Comparison of ENCODE assay signal across 12 cellular contexts in genomic region chr3:14423197-14423743, GRCh38. TPM values are rescaled to one million over a fixed set of nuclear protein-coding genes. Genes with fewer than 3 reads are reported as not detected.
DNase-seq lines count a peak whose midpoint lies in the region; ATAC-seq, FAIRE-seq and TF ChIP-seq lines count a peak whose summit lies in the region.
"Had no signal": no experiment of that assay in that cellular context is flagged by ENCODE, and none has a peak within 500 bp of the region (broad histone marks: within the 10 kb centered on the region; RNA-seq: fewer than 3 reads in every experiment).

No MANE protein-coding gene starts in this region.

- no peaks in the 10 kb centered on the region for H3K27me3 Mint-ChIP-seq in CD4-positive, CD25-positive, alpha-beta regulatory T cell

- H3K27me3 ChIP-seq in CD4-positive, CD25-positive, alpha-beta regulatory T cell (ENCODE audit: control insufficient read depth, insufficient read depth, low read length), result no peaks in the 10 kb centered on the region
- H3K27me3 ChIP-seq in K562 (ENCODE audit: control insufficient read depth in 2 of 2, insufficient read depth in 2 of 2, low read length in 2 of 2) (no peaks in the 10 kb centered on the region), mesendoderm (ENCODE audit: insufficient read depth, low read length, poor library complexity) (no peaks in the 10 kb centered on the region)
- H3K27me3 ChIP-seq: Peyer's patch had no signal

- no peak for FAIRE-seq in K562 (lab: Jason Lieb, UNC)

- H2AK5ac ChIP-seq in mesendoderm (ENCODE audit: low read length), result no peak overlapping the region

- H3K9me3 ChIP-seq in CD4-positive, CD25-positive, alpha-beta regulatory T cell (ENCODE audit: control insufficient read depth in 2 of 2, low read length in 2 of 2), result no peaks in the 10 kb centered on the region
- H3K9me3 ChIP-seq in K562 (replicated peaks; ENCODE audit: control insufficient read depth, insufficient read depth, low read depth, low read length), result no peaks in the 10 kb centered on the region
- H3K9me3 ChIP-seq: Peyer's patch had no signal

- intact Hi-C loops in K562 (cut with micrococcal nuclease), result no loop called here

- H4K5ac ChIP-seq in mesendoderm (ENCODE audit: low read length), result no peak overlapping the region

- H3K18ac ChIP-seq in mesendoderm (ENCODE audit: low read length), result no peak overlapping the region

- TF ChIP-seq POLR2A in K562 (conservative IDR thresholded peaks at IDR 0.05), result no peak

- H3K36me3 Mint-ChIP-seq in CD4-positive, CD25-positive, alpha-beta regulatory T cell, result peaks cover 12% of the 10 kb centered on the region

- no peak overlapping the region for H3K23ac ChIP-seq in mesendoderm (ENCODE audit: low read length)

- peaks cover 61% of the 10 kb centered on the region for H3K4me1 ChIP-seq in CD4-positive, CD25-positive, alpha-beta regulatory T cell (ENCODE audit: control insufficient read depth, insufficient read depth, low read length, poor library complexity, severe bottlenecking)
- H3K4me1 ChIP-seq in K562 (replicated peaks in 1 of 2; ENCODE audit: control insufficient read depth in 2 of 2, insufficient read depth in 2 of 2, low read length in 2 of 2) (peaks cover 15 to 26% of the 10 kb centered on the region in 2 experiments; a peak in 4 of 5 replicates), mesendoderm (ENCODE audit: control insufficient read depth, low read depth, low read length) (peaks cover 22% of the 10 kb centered on the region)

- no peak overlapping the region for H2BK5ac ChIP-seq in mesendoderm (ENCODE audit: low read length)

- no peak overlapping the region for H2BK15ac ChIP-seq in mesendoderm (replicated peaks; ENCODE audit: low read depth)

- no peak overlapping the region for H3K4me3 ChIP-seq in CD4-positive, CD25-positive, alpha-beta regulatory T cell (ENCODE audit: low read depth, low read length)
- no peak overlapping the region for H3K4me3 ChIP-seq in K562
- H3K4me3 ChIP-seq in mesendoderm (ENCODE audit: low read length), result no peak overlapping the region
- H3K4me3 ChIP-seq: Peyer's patch had no signal

- no peak overlapping the region for H3K56ac ChIP-seq in mesendoderm (ENCODE audit: low read length)

- 65% methylated on average over 2 of the region's 2 CpGs for WGBS in K562 (ENCODE audit: insufficient coverage, low coverage, missing lambda C conversion rate)
- WGBS in mesendoderm (ENCODE audit: extremely low coverage, insufficient coverage, low lambda C conversion rate), result no CpG with 5 or more reads among the region's 2 CpGs

- H2BK120ac ChIP-seq in mesendoderm (ENCODE audit: low read depth, low read length), result no peak overlapping the region

- no peak for TF ChIP-seq EP300 in K562 (IDR thresholded peaks at IDR 0.05; ENCODE audit: low read length)

- CTCF ChIA-PET in K562 (lab: Yijun Ruan, JAX; ENCODE audit: low intra/inter-chr PET ratio), result no interaction called here

- H3K4ac ChIP-seq in mesendoderm (ENCODE audit: low read depth, low read length), result no peak overlapping the region

- POLR2A ChIA-PET in K562 (lab: Yijun Ruan, JAX), result interaction anchor here (0.9 to 5.9 kb wide), 2 partner anchors 8 to 19 kb away, joined by 3 to 34 read pairs; no protein-coding TSS in a partner anchor

- H3K27ac Mint-ChIP-seq in CD4-positive, CD25-positive, alpha-beta regulatory T cell, result peak overlapping the region; percentile 89 to 99 (median 98)

- peak overlapping the region; percentile 8 to 84 (median 36) for H3K4me3 Mint-ChIP-seq in CD4-positive, CD25-positive, alpha-beta regulatory T cell

- H3K9me3 Mint-ChIP-seq in CD4-positive, CD25-positive, alpha-beta regulatory T cell, result no peaks in the 10 kb centered on the region

- peak overlapping the region; percentile 98 for H3K27ac ChIP-seq in CD4-positive, CD25-positive, alpha-beta regulatory T cell (ENCODE audit: insufficient read depth, low read length, poor library complexity, severe bottlenecking)
- H3K27ac ChIP-seq in K562 (ENCODE audit: extremely low read depth, low read depth, low read length), result peak overlapping the region; percentile 8; the same call in 1 of the 3 replicates
- no peak overlapping the region for H3K27ac ChIP-seq in mesendoderm (ENCODE audit: low read depth, low read length)
- H3K27ac ChIP-seq: WERI-Rb-1 had no signal

- H2AFZ ChIP-seq in K562 (ENCODE audit: low read depth, low read length), result no peak overlapping the region

- ATAC-seq in CD4-positive, CD25-positive, alpha-beta regulatory T cell (ENCODE audit: low read depth in 2 of 2), result no peak
- ATAC-seq in K562 (no peak), GM19397 (IDR thresholded peaks at IDR 0.05; ENCODE audit: unreplicated experiment) (no peak)

- H4K8ac ChIP-seq in mesendoderm (ENCODE audit: low read depth, low read length), result no peak overlapping the region

- H3K79me2 ChIP-seq in K562 (ENCODE audit: control insufficient read depth, insufficient read depth, low read length), result peaks cover 99% of the 10 kb centered on the region
- peaks cover 25% of the 10 kb centered on the region for H3K79me2 ChIP-seq in mesendoderm (ENCODE audit: control insufficient read depth, insufficient read depth, low read length)

- TF ChIP-seq CTCF in K562 (IDR thresholded peaks at IDR 0.05 in 2 of 3, conservative IDR thresholded peaks at IDR 0.05 in 1 of 3; ENCODE audit: insufficient read depth in 2 of 3, low read depth in 1 of 3, low read length in 3 of 3), result no peak

- H3K9me1 ChIP-seq in K562 (ENCODE audit: control insufficient read depth, insufficient read depth, low read length), result no peaks in the 10 kb centered on the region

- peaks cover 15 to 71% (median 63%) of the 10 kb centered on the region in 4 donors for H3K4me1 Mint-ChIP-seq in CD4-positive, CD25-positive, alpha-beta regulatory T cell

- TF ChIP-seq RAD21 in K562 (CRISPR knock-in tag; conservative IDR thresholded peaks at IDR 0.05 in 1 of 2, IDR thresholded peaks at IDR 0.05 in 1 of 2), result no peak

- in situ Hi-C loops in K562 (cut with MboI), result no loop called here

- peak overlapping the region in 1 of 2 experiments; percentile 17; a peak in 1 of 4 replicates for H3K9ac ChIP-seq in K562 (ENCODE audit: insufficient read depth in 1 of 2, low read depth in 2 of 2, low read length in 2 of 2)
- H3K9ac ChIP-seq in mesendoderm (ENCODE audit: low read length), result no peak overlapping the region

- no peak for DNase-seq in CD4-positive, CD25-positive, alpha-beta regulatory T cell
- DNase-seq in HT-29 (ENCODE audit: low spot score), result peak; percentile 76
- no peak for DNase-seq in K562 (ENCODE audit: extremely low read depth in 1 of 4, low spot score in 3 of 4)
- DNase-seq in mesendoderm, result peak; percentile 72
- DNase-seq in NAMALWA (ENCODE audit: low spot score), result no peak
- no peak for DNase-seq in NCI-H1436 treated with DMSO at 0.1 percent for 48 hours (lab: John Stamatoyannopoulos, UW)
- DNase-seq in activated effector memory CD4-positive, alpha-beta T cell treated with anti-CD3 and anti-CD28 coated beads, Interleukin-2, amount 50 U/mL, for 16 hours, result no peak
- DNase-seq: amniotic stem cell; stimulated activated CD4-positive, alpha-beta T cell treated with anti-CD3 and anti-CD28 coated beads, Interleukin-4, amount 100 ng/mL, for 4 hours; WERI-Rb-1 had no signal

- peaks cover 30% of the 10 kb centered on the region for H3K79me1 ChIP-seq in mesendoderm (ENCODE audit: low read length)

- H3K4me2 ChIP-seq in K562 (ENCODE audit: insufficient read depth, low read length) (no peak overlapping the region), mesendoderm (ENCODE audit: low read length) (no peak overlapping the region)

- H3K36me3 ChIP-seq in CD4-positive, CD25-positive, alpha-beta regulatory T cell (ENCODE audit: control insufficient read depth, insufficient read depth, low read length), result peaks cover 9% of the 10 kb centered on the region
- H3K36me3 ChIP-seq in K562 (ENCODE audit: control insufficient read depth, insufficient read depth, low read length) (peaks cover 97% of the 10 kb centered on the region), mesendoderm (ENCODE audit: control insufficient read depth, insufficient read depth, low read length) (no peaks in the 10 kb centered on the region)

- H4K20me1 ChIP-seq in K562 (replicated peaks; ENCODE audit: control insufficient read depth, insufficient read depth, low read length), result peaks cover 30% of the 10 kb centered on the region; the same call in 1 of the 2 replicates

- no TSS peak for BruUV-seq in K562 (replicated peaks; lab: Mats Ljungman, UMichigan)

TF ChIP-seq in K562, 482 proteins besides CTCF, POLR2A, EP300 and RAD21 (continues in another document):
- TF ChIP-seq RBM25 (IDR thresholded peaks at IDR 0.05; ENCODE audit: low read depth, low read length, severe bottlenecking), result peak; percentile 97
- no peak for TF ChIP-seq LCOR (CRISPR knock-in tag; IDR thresholded peaks at IDR 0.05)
- peak; percentile 95 for TF ChIP-seq HDAC2 (IDR thresholded peaks at IDR 0.05)
- peak; percentile 17 for TF ChIP-seq DACH1 (IDR thresholded peaks at IDR 0.05; ENCODE audit: partially characterized antibody)
- peak; percentile 8 for TF ChIP-seq ZNF146 (CRISPR knock-in tag; IDR thresholded peaks at IDR 0.05; ENCODE audit: unreplicated experiment)
- peak; percentile 67 for TF ChIP-seq CHD4 (IDR thresholded peaks at IDR 0.05; ENCODE audit: insufficient read depth, insufficient replicate concordance, low read depth, low read length, poor library complexity, severe bottlenecking)
- TF ChIP-seq CBX1 (IDR thresholded peaks at IDR 0.05; ENCODE audit: low read depth), result peak; percentile 97

RNA-seq across cellular contexts. Expression of gene SLC6A6, which starts 20.9 kb away (rescaled TPM):
- 73.3 TPM for total RNA-seq in CD4-positive, CD25-positive, alpha-beta regulatory T cell
- polyA plus RNA-seq in CD4-positive, CD25-positive, alpha-beta regulatory T cell, result 10 to 100 TPM in 1 of 4 donors, 1 to 10 TPM in 3; 6.9 to 12.9 (median 8.2) TPM
- total RNA-seq in HT-29 (2014; rRNA removed; shearing (Covaris generic)), result 51.5 and 55.3 TPM in 2 replicates
- 361 and 756 TPM in 2 replicates for total RNA-seq in K562 (2011; cell fraction: chromatin; rRNA removed; ENCODE audit: low replicate concordance)
- 315 and 326 TPM in 2 replicates for total RNA-seq in K562 (2011; cell fraction: nucleolus; rRNA removed)
- 358 and 388 TPM in 2 replicates for total RNA-seq in K562 (2011; cell fraction: nucleoplasm; rRNA removed)
- 106 and 223 TPM in 2 replicates for total RNA-seq in K562 (2014; rRNA removed)
- total RNA-seq in K562 (2014; rRNA removed; fragmentation: Illumina TruSeq; extraction: Trizol), result 79.6 and 90.2 TPM in 2 replicates
- total RNA-seq in K562 (2015; rRNA removed; fragmentation: Illumina TruSeq; extraction: Trizol), result 91.9 and 93.2 TPM in 2 replicates
- 194 and 203 TPM in 2 replicates for total RNA-seq in K562 (2021)
- 71.4 and 100 TPM in 2 replicates for polyA plus RNA-seq in K562 (2011; rRNA removed)
- polyA plus RNA-seq in K562 (2011; cell fraction: cytosol; rRNA removed), result 56.5 and 73.9 TPM in 2 replicates
- polyA plus RNA-seq in K562 (2011; cell fraction: nucleus; rRNA removed), result 434 and 457 TPM in 2 replicates
- polyA plus RNA-seq in K562 (2012), result 52.3 and 64.9 TPM in 2 replicates
- polyA plus RNA-seq in K562 (2014; fragmentation: Illumina TruSeq; extraction: Trizol), result 121 and 139 TPM in 2 replicates
- 10 to 100 TPM; 12.3 to 14.8 TPM for polyA plus RNA-seq in K562 (2014; fragmentation: Nextera tagmentation; extraction: Ambion mirVana)
- polyA plus RNA-seq in K562 (2014; rRNA removed), result 111 and 129 TPM in 2 replicates
- 75.5 and 106 TPM in 2 replicates for polyA minus RNA-seq in K562 (2011; rRNA and poly(A)+ RNA removed)
- 40.8 and 83.0 TPM in 2 replicates for polyA minus RNA-seq in K562 (2011; cell fraction: cytosol; rRNA and poly(A)+ RNA removed)
- 138 and 192 TPM in 2 replicates for polyA minus RNA-seq in K562 (2011; cell fraction: nucleus; rRNA and poly(A)+ RNA removed)
- polyA plus RNA-seq in mesendoderm (2013, experiment 1 of 2), result 50.8 TPM
- polyA plus RNA-seq in mesendoderm (2013, experiment 2 of 2), result 51.5 TPM

Comparison
In these comparisons a context has a peak if more than half of its experiments do, and no peak if none do; other contexts are left out.
1. DNase-seq: peak in HT-29 (single experiment) and mesendoderm (single experiment); none in CD4-positive, CD25-positive, alpha-beta regulatory T cell (0 of 3), K562 (0 of 4), NAMALWA (single experiment), NCI-H1436 treated with DMSO at 0.1 percent for 48 hours (single experiment) and activated effector memory CD4-positive, alpha-beta T cell treated with anti-CD3 and anti-CD28 coated beads, Interleukin-2, amount 50 U/mL, for 16 hours (single experiment).